ENCODE assay signal across 8 cellular contexts in the genomic region with DNA sequence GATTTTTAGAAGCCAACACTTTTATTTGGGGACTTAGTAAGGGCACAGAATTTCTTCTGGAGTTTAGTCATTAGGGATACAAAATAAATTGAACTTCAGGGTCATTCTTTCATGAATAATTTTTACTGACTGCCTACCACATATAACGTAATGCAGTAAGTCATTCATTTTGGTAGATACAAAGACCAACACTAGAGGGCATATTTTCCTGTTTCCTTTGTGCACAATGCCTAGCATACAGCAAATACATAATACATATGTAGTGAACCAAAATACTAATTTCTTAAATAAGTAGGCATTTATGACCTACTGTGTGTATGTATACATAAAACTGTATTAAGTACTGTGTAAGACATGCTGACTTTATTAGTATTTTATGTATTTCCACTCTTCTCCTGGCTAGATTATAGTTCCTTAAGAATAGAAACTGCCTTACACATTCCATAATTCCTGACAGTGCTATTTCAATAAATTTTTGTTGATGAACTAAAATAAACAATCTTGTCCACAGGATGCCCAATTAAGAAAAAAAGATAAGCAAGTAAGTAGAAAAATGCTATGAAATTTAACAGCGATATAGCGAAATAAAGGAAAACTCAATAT. TPM values are rescaled to one million over a fixed set of nuclear protein-coding genes. Genes with fewer than 3 reads are reported as not detected.
A peak's percentile ranks its signal among the peaks of the same experiment; 100 is the strongest.
DNase-seq lines count a peak whose midpoint lies in the region; ATAC-seq, FAIRE-seq and TF ChIP-seq lines count a peak whose summit lies in the region.

No MANE protein-coding gene starts in this region.

- H3K27ac Mint-ChIP-seq in brain = peak overlapping the region in 1 of 5 experiments; percentile 30

- ATAC-seq in HG02885 (IDR thresholded peaks at IDR 0.05; ENCODE audit: poor library complexity, unreplicated experiment) = peak; percentile 86
- peak; percentile 81 for ATAC-seq in left colon
- ATAC-seq in HG03521 (IDR thresholded peaks at IDR 0.05; ENCODE audit: unreplicated experiment) = no peak

- TF ChIP-seq CTCF in GM12865 (IDR thresholded peaks at IDR 0.05; ENCODE audit: insufficient read depth, low read depth, low read length, missing control alignments) (peak; percentile 42), brain (conservative IDR thresholded peaks at IDR 0.05) (peak; percentile 11 to 66)

- H3K4me1 Mint-ChIP-seq in brain = peaks cover 53% of the 10 kb centered on the region

- H3K4me3 Mint-ChIP-seq in brain = no peak overlapping the region

- H3K36me3 Mint-ChIP-seq in brain = peaks cover 35% of the 10 kb centered on the region

- intact Hi-C loops in left colon (cut with DNase I, micrococcal nuclease) = no loop called here

- FAIRE-seq in A204.1 (lab: Jason Lieb, UNC) = peak; percentile 83

- peaks cover under 1% of the 10 kb centered on the region for H3K27me3 Mint-ChIP-seq in brain

- peaks cover 0 to 5% (median 2%) of the 10 kb centered on the region in 5 experiments for H3K9me3 Mint-ChIP-seq in brain

- no peak overlapping the region for H3K4me3 ChIP-seq in GM12865 (ENCODE audit: low read depth, low read length)

- DNase-seq in GM12865 (ENCODE audit: low read depth) (peak; percentile 59), NCI-H226 (peak; percentile 43), left colon (no peak)
- no peak for DNase-seq in stimulated activated CD4-positive, alpha-beta T cell treated with anti-CD3 and anti-CD28 coated beads, Interleukin-1b, Interleukin-23, amount 100 ng/mL, for 48 hours

RNA-seq across cellular contexts. Expression of gene PPP1R12A, which starts 47.9 kb away (rescaled TPM):
- 10.8 TPM for polyA plus RNA-seq in brain (ENCODE audit: insufficient read depth, low read depth, low replicate concordance)
- total RNA-seq in left colon = 10 to 100 TPM; 61.4 to 87.6 TPM

Comparison
In these comparisons a context has a peak if more than half of its experiments do, and no peak if none do; other contexts are left out.
1. DNase-seq: peak in GM12865 (single experiment) and NCI-H226 (single experiment); none in left colon (0 of 2) and stimulated activated CD4-positive, alpha-beta T cell treated with anti-CD3 and anti-CD28 coated beads, Interleukin-1b, Interleukin-23, amount 100 ng/mL, for 48 hours (single experiment).